In genomic region chr12:122297494-122297893, GRCh38 we compare ENCODE assay signal across 27 cellular contexts.
"Had no signal": no experiment of that assay in that cellular context is flagged by ENCODE, and none has a peak within 500 bp of the region (broad histone marks: within the 10 kb centered on the region; RNA-seq: fewer than 3 reads in every experiment).

No MANE protein-coding gene starts in this region.

- H3K27ac Mint-ChIP-seq: activated CD4-positive, alpha-beta memory T cell treated with anti-CD3 and anti-CD28 coated beads, Interleukin-2, amount 10 ng/mL, durations not matched to agents 7 days and 5 days; activated CD4-positive, alpha-beta T cell treated with anti-CD3 and anti-CD28 coated beads, Interleukin-2, amount 10 ng/mL, durations not matched to agents 7 days and 5 days; activated naive CD8-positive, alpha-beta T cell; activated T-cell treated with anti-CD3 and anti-CD28 coated beads, Interleukin-2, amount 50 U/mL, for 24 hours; activated T-helper 17 cell treated with anti-CD3 and anti-CD28 coated beads, Interleukin-2, amount 50 U/mL, for 72 hours had no signal

- H3K4me3 Mint-ChIP-seq: activated CD4-positive, alpha-beta memory T cell treated with anti-CD3 and anti-CD28 coated beads, Interleukin-2, amount 10 ng/mL, durations not matched to agents 7 days and 5 days; activated CD4-positive, alpha-beta T cell treated with anti-CD3 and anti-CD28 coated beads, Interleukin-2, amount 10 ng/mL, durations not matched to agents 7 days and 5 days; activated naive CD8-positive, alpha-beta T cell; activated T-cell treated with anti-CD3 and anti-CD28 coated beads, Interleukin-2, amount 50 U/mL, for 24 hours; activated T-helper 17 cell treated with anti-CD3 and anti-CD28 coated beads, Interleukin-2, amount 50 U/mL, for 72 hours had no signal

- H3K9me3 ChIP-seq: body of pancreas had no signal

- ATAC-seq: activated T-helper 17 cell treated with anti-CD3 and anti-CD28 coated beads, Interleukin-2, amount 50 U/mL, for 72 hours; body of pancreas; heart left ventricle had no signal

- DNase-seq: activated CD4-positive, alpha-beta memory T cell treated with anti-CD3 and anti-CD28 coated beads, Interleukin-2, amount 10 ng/mL, durations not matched to agents 7 days and 5 days; activated CD4-positive, alpha-beta T cell treated with anti-CD3 and anti-CD28 coated beads for 4 hours; activated CD4-positive, alpha-beta T cell treated with anti-CD3 and anti-CD28 coated beads, Interleukin-2, amount 10 ng/mL, durations not matched to agents 7 days and 5 days; activated CD4-positive, alpha-beta T cell treated with anti-CD3 and anti-CD28 coated beads, Interleukin-2, amount 50 U/mL, for 4 hours; activated CD4-positive, CD25-positive, alpha-beta regulatory T cell; activated CD4-positive, CD25-positive, alpha-beta regulatory T cell treated with anti-CD3 and anti-CD28 coated beads, Interleukin-2, amount 50 U/mL, for 72 hours; activated CD8-positive, alpha-beta memory T cell treated with anti-CD3 and anti-CD28 coated beads, Interleukin-2, amount 50 U/mL, for 48 hours; activated effector memory CD4-positive, alpha-beta T cell treated with Interleukin-2 at 50 U/mL for 16 hours; activated gamma-delta T cell treated with Interleukin-2 at 50 U/mL for 16 hours; activated naive CD4-positive, alpha-beta T cell treated with anti-CD3 and anti-CD28 coated beads, Interleukin-2, amount 50 U/mL, for 16 hours; activated naive CD4-positive, alpha-beta T cell treated with Interleukin-2 at 50 U/mL for 16 hours; activated T-cell treated with anti-CD3 and anti-CD28 coated beads for 4 hours; activated T-cell treated with anti-CD3 and anti-CD28 coated beads, Interleukin-2, amount 50 U/mL, for 24 hours; amniotic stem cell; aorta; body of pancreas; central memory CD4-positive, alpha-beta T cell; cerebellar nuclear complex; cortex of kidney; dermis blood vessel endothelial cell; effector CD8-positive, alpha-beta T cell; foreskin fibroblast; heart left ventricle; T-helper 2 cell had no signal

- H3K27me3 ChIP-seq: body of pancreas, heart left ventricle had no signal

- H3K27ac ChIP-seq: body of pancreas, epithelial cell of prostate, heart left ventricle had no signal

- H3K27me3 Mint-ChIP-seq: activated CD4-positive, alpha-beta memory T cell treated with anti-CD3 and anti-CD28 coated beads, Interleukin-2, amount 10 ng/mL, durations not matched to agents 7 days and 5 days; activated CD4-positive, alpha-beta T cell treated with anti-CD3 and anti-CD28 coated beads, Interleukin-2, amount 10 ng/mL, durations not matched to agents 7 days and 5 days; activated naive CD8-positive, alpha-beta T cell; activated T-cell treated with anti-CD3 and anti-CD28 coated beads, Interleukin-2, amount 50 U/mL, for 24 hours; activated T-helper 17 cell treated with anti-CD3 and anti-CD28 coated beads, Interleukin-2, amount 50 U/mL, for 72 hours had no signal

- H3K4me1 ChIP-seq: body of pancreas, heart left ventricle had no signal

- H3K4me1 Mint-ChIP-seq: activated T-helper 17 cell treated with anti-CD3 and anti-CD28 coated beads, Interleukin-2, amount 50 U/mL, for 72 hours had no signal

- H3K9me3 Mint-ChIP-seq: activated CD4-positive, alpha-beta memory T cell treated with anti-CD3 and anti-CD28 coated beads, Interleukin-2, amount 10 ng/mL, durations not matched to agents 7 days and 5 days; activated CD4-positive, alpha-beta T cell treated with anti-CD3 and anti-CD28 coated beads, Interleukin-2, amount 10 ng/mL, durations not matched to agents 7 days and 5 days; activated T-cell treated with anti-CD3 and anti-CD28 coated beads, Interleukin-2, amount 50 U/mL, for 24 hours; activated T-helper 17 cell treated with anti-CD3 and anti-CD28 coated beads, Interleukin-2, amount 50 U/mL, for 72 hours had no signal

- H3K4me3 ChIP-seq: body of pancreas, heart left ventricle had no signal
